Comparison of ENCODE assay signal across 8 cellular contexts in the genomic region with DNA sequence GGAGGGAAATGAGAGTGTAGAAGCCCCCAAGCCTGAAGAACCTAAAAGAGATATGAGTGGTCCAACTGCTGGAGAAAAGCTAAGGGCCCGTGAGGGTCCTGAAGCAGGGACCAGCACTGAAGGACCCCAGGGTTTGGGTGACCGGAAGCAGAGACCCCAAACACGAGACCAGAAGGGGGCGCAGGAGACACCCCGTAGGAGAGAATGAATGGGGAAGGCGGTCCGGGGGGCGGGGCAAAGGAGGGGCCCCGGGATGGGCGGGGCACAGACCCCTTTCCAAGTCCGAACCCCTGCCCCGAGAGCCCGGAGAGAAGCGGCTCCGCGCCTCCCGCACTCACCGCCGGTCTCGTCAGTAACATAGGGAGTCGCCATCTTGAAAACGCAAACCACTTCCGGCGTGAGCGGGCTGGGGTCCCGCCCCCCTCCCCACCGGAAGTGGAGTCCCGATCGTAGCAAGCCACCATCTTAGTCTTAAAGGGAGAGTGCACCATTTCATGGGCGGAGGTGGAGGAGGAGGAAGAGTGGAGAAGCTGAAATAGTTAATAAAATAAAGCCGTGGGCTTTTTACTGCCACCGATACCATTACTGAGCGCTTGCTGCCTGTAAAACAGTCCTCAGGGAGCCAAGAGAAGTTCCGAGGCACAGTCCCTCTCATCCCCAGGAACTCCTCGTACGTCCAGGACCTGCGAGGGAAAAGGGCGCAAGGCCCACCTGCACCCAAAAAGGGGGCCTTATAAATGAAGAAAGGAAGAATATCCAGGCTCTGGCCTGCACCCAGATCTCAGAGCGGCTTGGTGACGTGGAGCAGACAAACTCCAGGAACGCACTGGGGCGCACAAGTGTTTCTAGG. TPM values are rescaled to one million over a fixed set of nuclear protein-coding genes. Genes with fewer than 3 reads are reported as not detected.
A peak's percentile ranks its signal among the peaks of the same experiment; 100 is the strongest.
DNase-seq lines count a peak whose midpoint lies in the region; ATAC-seq and TF ChIP-seq lines count a peak whose summit lies in the region.

No MANE protein-coding gene starts in this region.

- H3K36me3 Mint-ChIP-seq in activated naive CD8-positive, alpha-beta T cell treated with anti-CD3 and anti-CD28 coated beads, Interleukin-2, amount 10 ng/mL, durations not matched to agents 7 days and 5 days, result peaks cover 32% of the 10 kb centered on the region

- TF ChIP-seq EP300 in tibial nerve (IDR thresholded peaks at IDR 0.05), result peak; percentile 40 to 85

- H3K27me3 Mint-ChIP-seq in activated naive CD8-positive, alpha-beta T cell treated with anti-CD3 and anti-CD28 coated beads, Interleukin-2, amount 10 ng/mL, durations not matched to agents 7 days and 5 days, result no peaks in the 10 kb centered on the region

- TF ChIP-seq CTCF in cardiac muscle cell (IDR thresholded peaks at IDR 0.05; ENCODE audit: low read depth, low read length) (peak; percentile 74), parathyroid adenoma (IDR thresholded peaks at IDR 0.05) (peak; percentile 87), tibial nerve (IDR thresholded peaks at IDR 0.05) (peak; percentile 63 to 85 (median 85))

- H3K36me3 ChIP-seq in cardiac muscle cell (no peaks in the 10 kb centered on the region), parathyroid adenoma (ENCODE audit: control insufficient read depth, insufficient read depth, low read length) (no peaks in the 10 kb centered on the region), tibial nerve (peaks cover 0 to 18% (median 0%) of the 10 kb centered on the region in 3 donors)

- peak; percentile 73 for DNase-seq in NCI-H1105 treated with DMSO at 0.1 percent for 48 hours (lab: John Stamatoyannopoulos, UW)
- peak; percentile 55 for DNase-seq in SKM-1 treated with dmso at 0.1 percent for 144 hours (lab: John Stamatoyannopoulos, UW; ENCODE audit: unreplicated experiment)
- peak; percentile 93 for DNase-seq in activated naive CD8-positive, alpha-beta T cell treated with anti-CD3 and anti-CD28 coated beads, Interleukin-2, amount 10 ng/mL, durations not matched to agents 7 days and 5 days
- DNase-seq in cardiac muscle cell (ENCODE audit: low read depth in 1 of 2, low spot score in 1 of 2), result peak; percentile 92 to 95
- peak; percentile 81 to 93 for DNase-seq in tibial nerve (ENCODE audit: low spot score in 2 of 2)

- TF ChIP-seq POLR2A in GM10847 (IDR thresholded peaks at IDR 0.05; ENCODE audit: extremely low read depth, insufficient read length) (peak; percentile 61), tibial nerve (IDR thresholded peaks at IDR 0.05) (peak; percentile 40 to 63)

- H3K4me2 ChIP-seq in parathyroid adenoma (ENCODE audit: low read length), result peak overlapping the region; percentile 82

- H2AFZ ChIP-seq in parathyroid adenoma, result peak overlapping the region; percentile 94

- peak overlapping the region; percentile 98 for H3K4me3 Mint-ChIP-seq in activated naive CD8-positive, alpha-beta T cell treated with anti-CD3 and anti-CD28 coated beads, Interleukin-2, amount 10 ng/mL, durations not matched to agents 7 days and 5 days

- H3K4me3 ChIP-seq in cardiac muscle cell (peak overlapping the region; percentile 79), parathyroid adenoma (ENCODE audit: low read depth, low read length) (peak overlapping the region; percentile 100), tibial nerve (peak overlapping the region; percentile 75 to 97 (median 78))

- H3K9ac ChIP-seq in parathyroid adenoma, result peak overlapping the region; percentile 51

- H3K27ac ChIP-seq in cardiac muscle cell (peak overlapping the region; percentile 85), parathyroid adenoma (peak overlapping the region; percentile 96), tibial nerve (peak overlapping the region; percentile 93 to 100 (median 96))

- peak; percentile 35 for ATAC-seq in HG02623 (IDR thresholded peaks at IDR 0.05; ENCODE audit: unreplicated experiment)
- peak; percentile 35 for ATAC-seq in activated naive CD8-positive, alpha-beta T cell treated with anti-CD3 and anti-CD28 coated beads, Interleukin-2, amount 10 ng/mL, durations not matched to agents 7 days and 5 days (ENCODE audit: low read depth)

- no peaks in the 10 kb centered on the region for H3K27me3 ChIP-seq in cardiac muscle cell
- H3K27me3 ChIP-seq in parathyroid adenoma (ENCODE audit: control insufficient read depth, insufficient read depth, low read length), result no peaks in the 10 kb centered on the region
- H3K27me3 ChIP-seq in tibial nerve, result no peaks in the 10 kb centered on the region

- POLR2A ChIA-PET in activated naive CD8-positive, alpha-beta T cell treated with anti-CD3 and anti-CD28 coated beads, Interleukin-2, amount 10 ng/mL, durations not matched to agents 7 days and 5 days (lab: Charles Lee), result interaction anchor here (0.6 to 7.4 kb wide), 22 partner anchors 8 to 1829 kb away, joined by 3 to 77 read pairs (median 7); partner anchors contain the start of genes DNAJC14, MYL6B, ORMDL2 and PA2G4

- H3K9me3 Mint-ChIP-seq in activated naive CD8-positive, alpha-beta T cell treated with anti-CD3 and anti-CD28 coated beads, Interleukin-2, amount 10 ng/mL, durations not matched to agents 7 days and 5 days, result no peaks in the 10 kb centered on the region

- H3K79me2 ChIP-seq in parathyroid adenoma, result peaks cover 24% of the 10 kb centered on the region

- H3K4me1 ChIP-seq in cardiac muscle cell (ENCODE audit: low read depth) (peaks cover 13% of the 10 kb centered on the region), parathyroid adenoma (peaks cover 15% of the 10 kb centered on the region), tibial nerve (peaks cover 0 to 60% (median 25%) of the 10 kb centered on the region in 4 donors)

- H3K27ac Mint-ChIP-seq in activated naive CD8-positive, alpha-beta T cell treated with anti-CD3 and anti-CD28 coated beads, Interleukin-2, amount 10 ng/mL, durations not matched to agents 7 days and 5 days, result peak overlapping the region; percentile 98

- H3K9me3 ChIP-seq in cardiac muscle cell (ENCODE audit: low read depth) (no peaks in the 10 kb centered on the region), parathyroid adenoma (ENCODE audit: control insufficient read depth, low read length) (no peaks in the 10 kb centered on the region), tibial nerve (no peaks in the 10 kb centered on the region)

- H3K4me1 Mint-ChIP-seq in activated naive CD8-positive, alpha-beta T cell treated with anti-CD3 and anti-CD28 coated beads, Interleukin-2, amount 10 ng/mL, durations not matched to agents 7 days and 5 days, result peaks cover 44% of the 10 kb centered on the region

- 0% methylated on average over 34 to 42 of the region's 42 CpGs for WGBS in tibial nerve, 2 donors

RNA-seq across cellular contexts. Expression of gene PYM1, which starts 0.7 kb away (rescaled TPM):
- total RNA-seq in activated naive CD8-positive, alpha-beta T cell treated with anti-CD3 and anti-CD28 coated beads, Interleukin-2, amount 10 ng/mL, durations not matched to agents 7 days and 5 days, result 10 to 100 TPM; 48.3 to 48.7 TPM
- 55.3 and 56.3 TPM in 2 replicates for total RNA-seq in cardiac muscle cell
- polyA plus RNA-seq in cardiac muscle cell, result 63.2 and 82.9 TPM in 2 replicates
- 10 to 100 TPM; 25.3 to 53.4 (median 39.9) TPM for total RNA-seq in tibial nerve

RNA-seq across cellular contexts. Expression of gene DGKA, which starts 4.0 kb away (rescaled TPM):
- 100 to 1,000 TPM; 783 to 790 TPM for total RNA-seq in activated naive CD8-positive, alpha-beta T cell treated with anti-CD3 and anti-CD28 coated beads, Interleukin-2, amount 10 ng/mL, durations not matched to agents 7 days and 5 days
- 18.3 and 28.6 TPM in 2 replicates for total RNA-seq in cardiac muscle cell
- 34.4 and 46.6 TPM in 2 replicates for polyA plus RNA-seq in cardiac muscle cell
- total RNA-seq in tibial nerve, result 100 to 1,000 TPM in 1 of 4 donors, 10 to 100 TPM in 3; 24.9 to 544 (median 34.3) TPM

RNA-seq across cellular contexts. Expression of gene PMEL, which starts 38.9 kb away (rescaled TPM):
- under 1 TPM in 1 of 2 experiments, not detected in 1; 0.42 TPM for total RNA-seq in activated naive CD8-positive, alpha-beta T cell treated with anti-CD3 and anti-CD28 coated beads, Interleukin-2, amount 10 ng/mL, durations not matched to agents 7 days and 5 days
- 9.0 and 11.3 TPM in 2 replicates for total RNA-seq in cardiac muscle cell
- 15.5 and 15.7 TPM in 2 replicates for polyA plus RNA-seq in cardiac muscle cell
- total RNA-seq in tibial nerve, result 1 to 10 TPM in 1 of 4 donors, under 1 TPM in 1, not detected in 2; 0.87 to 1.6 TPM

RNA-seq across cellular contexts. Expression of gene CDK2, which starts 39.7 kb away (rescaled TPM):
- total RNA-seq in activated naive CD8-positive, alpha-beta T cell treated with anti-CD3 and anti-CD28 coated beads, Interleukin-2, amount 10 ng/mL, durations not matched to agents 7 days and 5 days, result 100 to 1,000 TPM; 117 to 125 TPM
- total RNA-seq in cardiac muscle cell (31.3 and 31.4 TPM in 2 replicates), tibial nerve (10 to 100 TPM; 10.3 to 22.2 (median 13.8) TPM)
- 33.9 and 40.8 TPM in 2 replicates for polyA plus RNA-seq in cardiac muscle cell

RNA-seq across cellular contexts. Expression of gene RAB5B, which starts 46.9 kb away (rescaled TPM):
- total RNA-seq in activated naive CD8-positive, alpha-beta T cell treated with anti-CD3 and anti-CD28 coated beads, Interleukin-2, amount 10 ng/mL, durations not matched to agents 7 days and 5 days, result 10 to 100 TPM; 69.7 to 72.4 TPM
- total RNA-seq in cardiac muscle cell (87.9 and 104 TPM in 2 replicates), tibial nerve (100 to 1,000 TPM in 1 of 4 donors, 10 to 100 TPM in 3; 71.7 to 111 (median 83.0) TPM)
- 154 and 157 TPM in 2 replicates for polyA plus RNA-seq in cardiac muscle cell

Comparison
In these comparisons a context has a peak if more than half of its experiments do, and no peak if none do; other contexts are left out.
1. Peak in every context shown above with its lines: DNase-seq, ATAC-seq, H3K4me3 ChIP-seq and H3K27ac ChIP-seq.